ENCODE assay signal across 8 cellular contexts in the genomic region with DNA sequence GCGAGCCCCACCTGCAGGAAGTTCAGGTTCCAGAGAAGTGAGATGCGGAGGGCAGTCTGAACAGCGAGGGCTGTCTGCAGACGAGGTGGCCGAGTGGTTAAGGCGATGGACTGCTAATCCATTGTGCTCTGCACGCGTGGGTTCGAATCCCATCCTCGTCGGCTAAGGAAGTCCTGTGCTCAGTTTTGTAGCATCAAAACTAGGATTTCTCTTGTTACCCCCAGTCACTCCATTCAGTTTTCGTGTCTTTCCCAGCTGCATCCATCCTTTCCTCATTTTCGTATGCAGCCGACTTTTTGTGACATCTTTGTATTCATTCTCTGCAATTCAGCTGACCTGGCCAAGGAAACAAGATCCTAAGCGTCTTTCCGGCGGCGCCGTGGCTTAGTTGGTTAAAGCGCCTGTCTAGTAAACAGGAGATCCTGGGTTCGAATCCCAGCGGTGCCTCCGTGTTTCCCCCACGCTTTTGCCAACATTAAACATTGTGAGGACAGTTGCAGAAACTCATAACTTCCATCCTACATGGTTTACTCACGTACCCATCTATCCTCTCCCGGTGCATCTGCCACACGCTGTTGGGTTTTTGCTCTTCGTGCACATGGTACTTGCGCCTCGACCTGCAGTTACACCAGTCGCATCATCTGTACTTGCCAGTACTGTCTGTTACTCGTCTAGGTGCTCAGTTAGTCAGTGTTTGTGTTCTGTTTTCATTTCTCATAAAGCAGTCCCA. TPM values are rescaled to one million over a fixed set of nuclear protein-coding genes. Genes with fewer than 3 reads are reported as not detected.
A peak's percentile ranks its signal among the peaks of the same experiment; 100 is the strongest.
DNase-seq lines count a peak whose midpoint lies in the region; ATAC-seq, FAIRE-seq and TF ChIP-seq lines count a peak whose summit lies in the region.

No MANE protein-coding gene starts in this region.

- DNase-seq in HTR-8/SVneo (ENCODE audit: insufficient read length, low spot score), result peak; percentile 83
- peak; percentile 85 for DNase-seq in NT2/D1 (ENCODE audit: low read depth, low spot score)
- DNase-seq in activated CD8-positive, alpha-beta memory T cell treated with anti-CD3 and anti-CD28 coated beads, Interleukin-2, amount 10 ng/mL, durations not matched to agents 7 days and 5 days, result peak; percentile 97
- DNase-seq in endothelial cell of umbilical vein (ENCODE audit: low read depth, low spot score), result peak; percentile 96
- peak; percentile 93 for DNase-seq in midbrain (lab: John Stamatoyannopoulos, UW)
- peak; percentile 83 for DNase-seq in stimulated activated CD8-positive, alpha-beta memory T cell treated with anti-CD3 and anti-CD28 coated beads, Interleukin-15, amount 100 ng/mL, for 1 hour (ENCODE audit: low read depth)

- no peaks in the 10 kb centered on the region for H3K9me1 ChIP-seq in endothelial cell of umbilical vein (replicated peaks; ENCODE audit: control insufficient read depth, extremely low read depth, insufficient read depth, low read length)

- POLR2A ChIA-PET in endothelial cell of umbilical vein (lab: Charles Lee), result interaction anchor here (2.7 kb wide), 1 partner anchor 14 kb away, joined by 17 read pairs; no protein-coding TSS in a partner anchor

- CTCF ChIA-PET in activated CD8-positive, alpha-beta memory T cell treated with anti-CD3 and anti-CD28 coated beads, Interleukin-2, amount 10 ng/mL, durations not matched to agents 7 days and 5 days (lab: Charles Lee), result interaction anchor here (1.1 to 11.4 kb wide), 16 partner anchors 9 to 67 kb away, joined by 3 to 124 read pairs (median 8); a partner anchor contains a TSS
- CTCF ChIA-PET in endothelial cell of umbilical vein (lab: Charles Lee), result interaction anchor here (1.0 to 4.3 kb wide), 3 partner anchors 11 to 35 kb away, joined by 3 to 34 read pairs (median 5); a partner anchor contains a TSS

- peak overlapping the region; percentile 46 for H3K4me2 ChIP-seq in endothelial cell of umbilical vein (ENCODE audit: insufficient read depth, low read length)

- peaks cover 16% of the 10 kb centered on the region for H3K4me1 Mint-ChIP-seq in activated CD8-positive, alpha-beta memory T cell treated with anti-CD3 and anti-CD28 coated beads, Interleukin-2, amount 10 ng/mL, durations not matched to agents 7 days and 5 days

- no peak overlapping the region for H3K4me3 Mint-ChIP-seq in activated CD8-positive, alpha-beta memory T cell treated with anti-CD3 and anti-CD28 coated beads, Interleukin-2, amount 10 ng/mL, durations not matched to agents 7 days and 5 days

- peaks cover 9% of the 10 kb centered on the region for H3K27me3 ChIP-seq in NT2/D1 (ENCODE audit: insufficient read depth, insufficient read length)
- H3K27me3 ChIP-seq in endothelial cell of umbilical vein (ENCODE audit: control insufficient read depth in 2 of 2, insufficient read depth in 2 of 2, low read length in 2 of 2), result no peaks in the 10 kb centered on the region

- H3K36me3 ChIP-seq in NT2/D1 (ENCODE audit: insufficient read depth, insufficient read length, low read length), result peaks cover 4% of the 10 kb centered on the region
- no peaks in the 10 kb centered on the region for H3K36me3 ChIP-seq in endothelial cell of umbilical vein (ENCODE audit: control insufficient read depth in 2 of 2, extremely low read depth in 1 of 2, insufficient read depth in 2 of 2, low read length in 2 of 2)

- dilution Hi-C loops in endothelial cell of umbilical vein (cut with MboI; ENCODE audit: extremely low pct_ligation_motif_present, low sequenced_read_pairs), result no loop called here

- H3K9ac ChIP-seq in NT2/D1 (ENCODE audit: insufficient read length, low read depth), result peak overlapping the region; percentile 90
- H3K9ac ChIP-seq in endothelial cell of umbilical vein (replicated peaks; ENCODE audit: extremely low read depth, insufficient read depth, low read length), result peak overlapping the region; percentile 7

- H3K4me3 ChIP-seq in NT2/D1 (ENCODE audit: insufficient read length, low read depth) (peak overlapping the region; percentile 93), endothelial cell of umbilical vein (replicated peaks in 1 of 3; ENCODE audit: insufficient read depth in 1 of 3, low read depth in 1 of 3, low read length in 3 of 3) (peak overlapping the region; percentile 55 to 83 (median 71))

- peaks cover 10% of the 10 kb centered on the region for H3K4me1 ChIP-seq in NT2/D1 (ENCODE audit: insufficient read depth, insufficient read length)
- H3K4me1 ChIP-seq in endothelial cell of umbilical vein (ENCODE audit: control insufficient read depth, extremely low read depth, insufficient read depth, low read length), result peaks cover 21% of the 10 kb centered on the region

- H3K36me3 Mint-ChIP-seq in activated CD8-positive, alpha-beta memory T cell treated with anti-CD3 and anti-CD28 coated beads, Interleukin-2, amount 10 ng/mL, durations not matched to agents 7 days and 5 days, result no peaks in the 10 kb centered on the region

- H4K20me1 ChIP-seq in endothelial cell of umbilical vein (replicated peaks; ENCODE audit: control insufficient read depth, extremely low read depth, insufficient read depth, low read length), result no peaks in the 10 kb centered on the region

- H3K9me3 ChIP-seq in NT2/D1 (ENCODE audit: insufficient read depth, low read length) (no peaks in the 10 kb centered on the region), endothelial cell of umbilical vein (replicated peaks; ENCODE audit: control insufficient read depth, insufficient read depth, low read length) (no peaks in the 10 kb centered on the region)

- no peaks in the 10 kb centered on the region for H3K9me3 Mint-ChIP-seq in activated CD8-positive, alpha-beta memory T cell treated with anti-CD3 and anti-CD28 coated beads, Interleukin-2, amount 10 ng/mL, durations not matched to agents 7 days and 5 days (ENCODE audit: low read depth)

- H3K27me3 Mint-ChIP-seq in activated CD8-positive, alpha-beta memory T cell treated with anti-CD3 and anti-CD28 coated beads, Interleukin-2, amount 10 ng/mL, durations not matched to agents 7 days and 5 days, result peaks cover 6% of the 10 kb centered on the region

- TF ChIP-seq CTCF in endothelial cell of umbilical vein (IDR thresholded peaks at IDR 0.05; ENCODE audit: extremely low read depth in 1 of 2, insufficient read depth in 1 of 2, low read depth in 1 of 2, low read length in 2 of 2), result peak in 1 of 2 donors; percentile 22

- no TSS peak for BruUV-seq in endothelial cell of umbilical vein (replicated peaks; lab: Mats Ljungman, UMichigan)

- peak overlapping the region; percentile 31 for H3K27ac ChIP-seq in endothelial cell of umbilical vein (ENCODE audit: insufficient read depth, low read depth, low read length)

- H3K79me2 ChIP-seq in endothelial cell of umbilical vein (ENCODE audit: control insufficient read depth, insufficient read depth, low read length), result peaks cover 8% of the 10 kb centered on the region

- peak overlapping the region; percentile 80 for H2AFZ ChIP-seq in endothelial cell of umbilical vein (ENCODE audit: low read depth, low read length)

- FAIRE-seq in A204.1 (lab: Jason Lieb, UNC) (peak; percentile 56), HTR-8/SVneo (lab: Jason Lieb, UNC) (peak; percentile 59), endothelial cell of umbilical vein (lab: Jason Lieb, UNC) (no peak)

- no peak for TF ChIP-seq POLR2A in endothelial cell of umbilical vein (IDR thresholded peaks at IDR 0.05; ENCODE audit: low read depth, low read length)

- peak; percentile 27 for ATAC-seq in GM18870 (IDR thresholded peaks at IDR 0.05; ENCODE audit: unreplicated experiment)
- ATAC-seq in activated CD8-positive, alpha-beta memory T cell treated with anti-CD3 and anti-CD28 coated beads, Interleukin-2, amount 10 ng/mL, durations not matched to agents 7 days and 5 days, result peak; percentile 46

- intact Hi-C loops in endothelial cell of umbilical vein (cut with micrococcal nuclease), result loop anchor here (1.0 to 2.0 kb wide), 8 partner anchors 14 to 114 kb away; a partner anchor contains a TSS

- H3K27ac Mint-ChIP-seq in activated CD8-positive, alpha-beta memory T cell treated with anti-CD3 and anti-CD28 coated beads, Interleukin-2, amount 10 ng/mL, durations not matched to agents 7 days and 5 days, result no peak overlapping the region

RNA-seq across cellular contexts. Expression of a gene that starts 3.0 kb away (rescaled TPM):
- total RNA-seq in activated CD8-positive, alpha-beta memory T cell treated with anti-CD3 and anti-CD28 coated beads, Interleukin-2, amount 10 ng/mL, durations not matched to agents 7 days and 5 days, result 10 to 100 TPM; 14.9 to 16.8 TPM
- 8.3 and 9.0 TPM in 2 replicates for total RNA-seq in endothelial cell of umbilical vein
- 8.0 and 9.7 TPM in 2 replicates for polyA plus RNA-seq in endothelial cell of umbilical vein
- polyA plus RNA-seq in endothelial cell of umbilical vein (2011; cell fraction: cytosol; rRNA removed), result 4.8 and 6.6 TPM in 2 replicates
- 2.5 and 2.8 TPM in 2 replicates for polyA plus RNA-seq in endothelial cell of umbilical vein (2011; cell fraction: nucleus; rRNA removed)
- 3.7 and 4.4 TPM in 2 replicates for polyA plus RNA-seq in endothelial cell of umbilical vein (2012)
- polyA minus RNA-seq in endothelial cell of umbilical vein, result 3.1 and 4.6 TPM in 2 replicates
- 8.5 TPM for polyA minus RNA-seq in endothelial cell of umbilical vein (2011; cell fraction: cytosol; rRNA and poly(A)+ RNA removed)
- 1.0 and 2.1 TPM in 2 replicates for polyA minus RNA-seq in endothelial cell of umbilical vein (2011; cell fraction: nucleus; rRNA and poly(A)+ RNA removed)

RNA-seq across cellular contexts. Expression of a gene that starts 10.8 kb away (rescaled TPM):
- total RNA-seq in activated CD8-positive, alpha-beta memory T cell treated with anti-CD3 and anti-CD28 coated beads, Interleukin-2, amount 10 ng/mL, durations not matched to agents 7 days and 5 days, result 10 to 100 TPM; 29.9 to 61.0 TPM
- total RNA-seq in endothelial cell of umbilical vein, result 20.0 and 20.4 TPM in 2 replicates
- 31.6 and 36.9 TPM in 2 replicates for polyA plus RNA-seq in endothelial cell of umbilical vein
- polyA plus RNA-seq in endothelial cell of umbilical vein (2011; cell fraction: cytosol; rRNA removed), result 19.7 and 20.9 TPM in 2 replicates
- 13.5 and 14.4 TPM in 2 replicates for polyA plus RNA-seq in endothelial cell of umbilical vein (2011; cell fraction: nucleus; rRNA removed)
- polyA plus RNA-seq in endothelial cell of umbilical vein (2012), result 15.9 and 18.3 TPM in 2 replicates
- 80.7 and 114 TPM in 2 replicates for polyA minus RNA-seq in endothelial cell of umbilical vein
- polyA minus RNA-seq in endothelial cell of umbilical vein (2011; cell fraction: cytosol; rRNA and poly(A)+ RNA removed), result 29.3 TPM
- 65.0 and 76.3 TPM in 2 replicates for polyA minus RNA-seq in endothelial cell of umbilical vein (2011; cell fraction: nucleus; rRNA and poly(A)+ RNA removed)

RNA-seq across cellular contexts. Expression of a gene that starts 23.4 kb away (rescaled TPM):
- total RNA-seq in activated CD8-positive, alpha-beta memory T cell treated with anti-CD3 and anti-CD28 coated beads, Interleukin-2, amount 10 ng/mL, durations not matched to agents 7 days and 5 days, result 100 to 1,000 TPM; 197 to 234 TPM
- 104 and 107 TPM in 2 replicates for total RNA-seq in endothelial cell of umbilical vein
- 67.8 and 69.2 TPM in 2 replicates for polyA plus RNA-seq in endothelial cell of umbilical vein
- polyA plus RNA-seq in endothelial cell of umbilical vein (2011; cell fraction: cytosol; rRNA removed), result 49.1 and 58.3 TPM in 2 replicates
- polyA plus RNA-seq in endothelial cell of umbilical vein (2011; cell fraction: nucleus; rRNA removed), result 205 and 232 TPM in 2 replicates
- polyA plus RNA-seq in endothelial cell of umbilical vein (2012), result 40.6 and 74.7 TPM in 2 replicates
- polyA minus RNA-seq in endothelial cell of umbilical vein, result 39.4 and 45.9 TPM in 2 replicates
- 30.4 TPM for polyA minus RNA-seq in endothelial cell of umbilical vein (2011; cell fraction: cytosol; rRNA and poly(A)+ RNA removed)
- 59.3 and 75.2 TPM in 2 replicates for polyA minus RNA-seq in endothelial cell of umbilical vein (2011; cell fraction: nucleus; rRNA and poly(A)+ RNA removed)

RNA-seq across cellular contexts. Expression of a gene that starts 24.2 kb away (rescaled TPM):
- 10 to 100 TPM; 47.6 to 68.9 TPM for total RNA-seq in activated CD8-positive, alpha-beta memory T cell treated with anti-CD3 and anti-CD28 coated beads, Interleukin-2, amount 10 ng/mL, durations not matched to agents 7 days and 5 days
- total RNA-seq in endothelial cell of umbilical vein, result 31.7 and 35.9 TPM in 2 replicates
- polyA plus RNA-seq in endothelial cell of umbilical vein, result 28.7 and 38.0 TPM in 2 replicates
- 28.5 and 29.9 TPM in 2 replicates for polyA plus RNA-seq in endothelial cell of umbilical vein (2011; cell fraction: cytosol; rRNA removed)
- 40.8 and 49.0 TPM in 2 replicates for polyA plus RNA-seq in endothelial cell of umbilical vein (2011; cell fraction: nucleus; rRNA removed)
- 26.6 and 29.8 TPM in 2 replicates for polyA plus RNA-seq in endothelial cell of umbilical vein (2012)
- 14.1 and 18.6 TPM in 2 replicates for polyA minus RNA-seq in endothelial cell of umbilical vein
- polyA minus RNA-seq in endothelial cell of umbilical vein (2011; cell fraction: cytosol; rRNA and poly(A)+ RNA removed), result 4.8 TPM
- 12.2 and 14.6 TPM in 2 replicates for polyA minus RNA-seq in endothelial cell of umbilical vein (2011; cell fraction: nucleus; rRNA and poly(A)+ RNA removed)

RNA-seq across cellular contexts. Expression of a gene that starts 34.7 kb away (rescaled TPM):
- total RNA-seq in activated CD8-positive, alpha-beta memory T cell treated with anti-CD3 and anti-CD28 coated beads, Interleukin-2, amount 10 ng/mL, durations not matched to agents 7 days and 5 days, result 10 to 100 TPM; 47.3 to 56.4 TPM
- total RNA-seq in endothelial cell of umbilical vein, result 32.1 and 36.5 TPM in 2 replicates
- polyA plus RNA-seq in endothelial cell of umbilical vein, result 12.1 and 13.6 TPM in 2 replicates
- 4.5 and 8.9 TPM in 2 replicates for polyA plus RNA-seq in endothelial cell of umbilical vein (2011; cell fraction: cytosol; rRNA removed)
- polyA plus RNA-seq in endothelial cell of umbilical vein (2011; cell fraction: nucleus; rRNA removed), result 62.6 and 82.7 TPM in 2 replicates
- polyA plus RNA-seq in endothelial cell of umbilical vein (2012), result 11.4 and 13.3 TPM in 2 replicates
- polyA minus RNA-seq in endothelial cell of umbilical vein, result 22.8 and 40.7 TPM in 2 replicates
- 12.3 TPM for polyA minus RNA-seq in endothelial cell of umbilical vein (2011; cell fraction: cytosol; rRNA and poly(A)+ RNA removed)
- polyA minus RNA-seq in endothelial cell of umbilical vein (2011; cell fraction: nucleus; rRNA and poly(A)+ RNA removed), result 49.0 and 77.9 TPM in 2 replicates

Comparison
In these comparisons a context has a peak if more than half of its experiments do, and no peak if none do; other contexts are left out.
1. Peak in every context shown above with its lines: DNase-seq, ATAC-seq, H3K4me3 ChIP-seq and H3K27ac ChIP-seq.